In the genomic region with DNA sequence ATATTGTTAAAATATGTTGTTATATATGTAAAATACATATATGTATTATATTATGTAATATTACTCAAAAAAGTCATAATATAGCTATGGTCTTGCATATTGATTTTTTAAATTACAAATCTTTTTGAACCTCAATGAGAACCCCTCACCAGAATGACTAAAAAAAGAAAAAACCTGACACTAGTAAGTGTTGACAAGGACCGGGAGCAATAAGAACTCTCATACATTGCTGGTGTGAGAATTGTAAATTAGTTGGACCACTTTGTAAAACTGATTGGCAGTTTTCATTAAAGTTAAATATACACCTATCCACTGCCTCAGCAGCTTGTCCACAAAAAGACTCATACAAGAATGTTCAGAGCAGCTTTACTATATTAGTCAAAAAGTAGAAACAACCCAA, we compare ENCODE assay signal across 7 cellular contexts.
"Had no signal": no experiment of that assay in that cellular context is flagged by ENCODE, and none has a peak within 500 bp of the region (broad histone marks: within the 10 kb centered on the region; RNA-seq: fewer than 3 reads in every experiment).

No MANE protein-coding gene starts in this region.

- H3K4me2 ChIP-seq: GM23338, KMS-11 had no signal

- H3K9ac ChIP-seq: KMS-11 had no signal

- H3K27ac ChIP-seq: KMS-11 had no signal

- DNase-seq: H9, HCEC 1CT, KBM-7 had no signal

- FAIRE-seq: H1, H54 had no signal

- ATAC-seq: GM23338 had no signal

- H3K4me3 ChIP-seq: GM23338 had no signal
